7 cellular contexts compared by ENCODE assay signal in the genomic region with DNA sequence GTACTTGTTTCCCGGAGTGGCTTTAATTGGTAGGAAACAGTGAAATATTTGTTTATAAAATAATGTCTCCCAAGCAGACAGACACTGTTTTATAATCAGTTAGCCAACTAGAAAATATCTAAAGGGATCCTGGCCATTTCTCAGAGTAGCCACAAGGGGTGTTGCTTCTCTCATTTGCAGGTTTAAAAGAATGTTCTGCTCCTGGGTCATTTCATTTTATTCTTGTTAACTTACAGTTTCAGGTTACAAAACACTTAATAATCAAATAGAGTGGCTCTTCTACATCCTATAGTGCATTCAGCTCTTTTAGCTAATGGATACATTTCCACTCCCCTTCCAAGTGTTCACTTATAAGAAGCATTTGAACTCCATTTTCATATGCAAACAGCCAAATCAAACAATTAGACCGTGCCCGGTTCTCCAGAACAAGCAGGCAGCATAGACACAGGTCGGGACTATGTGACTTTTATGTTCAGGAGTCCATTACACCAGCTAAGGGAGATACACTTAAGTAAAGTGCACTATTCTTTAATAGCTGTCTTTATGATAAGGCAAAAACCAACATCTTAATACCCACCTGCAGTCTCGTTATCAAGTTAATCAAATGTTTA.
DNase-seq lines count a peak whose midpoint lies in the region; ATAC-seq and TF ChIP-seq lines count a peak whose summit lies in the region.

No MANE protein-coding gene starts in this region.

- no peaks in the 10 kb centered on the region for H4K20me1 ChIP-seq in GM23248 (ENCODE audit: insufficient read depth)

- no peaks in the 10 kb centered on the region for H3K36me3 Mint-ChIP-seq in endodermal cell (ENCODE audit: low read depth)
- H3K36me3 Mint-ChIP-seq in activated CD8-positive, alpha-beta T cell treated with anti-CD3 and anti-CD28 coated beads for 36 hours (ENCODE audit: low read depth), result no peaks in the 10 kb centered on the region

- CTCF ChIA-PET in activated CD8-positive, alpha-beta T cell treated with anti-CD3 and anti-CD28 coated beads for 36 hours (lab: Charles Lee), result interaction anchor here (0.9 to 1.3 kb wide), 2 partner anchors 9 to 13 kb away, joined by 3 to 4 read pairs; no protein-coding TSS in a partner anchor

- H3K4me2 ChIP-seq in GM23248 (ENCODE audit: unreplicated experiment), result no peak overlapping the region

- H3K9me3 Mint-ChIP-seq in endodermal cell, result peaks cover 7% of the 10 kb centered on the region
- no peaks in the 10 kb centered on the region for H3K9me3 Mint-ChIP-seq in activated CD8-positive, alpha-beta T cell treated with anti-CD3 and anti-CD28 coated beads for 36 hours

- no peak for TF ChIP-seq EP300 in stomach (IDR thresholded peaks at IDR 0.05)

- H3K4me1 Mint-ChIP-seq in endodermal cell, result peaks cover 31% of the 10 kb centered on the region
- H3K4me1 Mint-ChIP-seq in activated CD8-positive, alpha-beta T cell treated with anti-CD3 and anti-CD28 coated beads for 36 hours (ENCODE audit: low read depth), result no peaks in the 10 kb centered on the region

- no peaks in the 10 kb centered on the region for H3K9me3 ChIP-seq in GM23248 (ENCODE audit: low read depth)
- H3K9me3 ChIP-seq in endodermal cell (ENCODE audit: control insufficient read depth, low read length), result peaks cover 7% of the 10 kb centered on the region
- H3K9me3 ChIP-seq in stomach, result no peaks in the 10 kb centered on the region

- TF ChIP-seq CTCF in endodermal cell (conservative IDR thresholded peaks at IDR 0.05), result peak; percentile 78
- TF ChIP-seq CTCF in stomach (IDR thresholded peaks at IDR 0.05), result peak in 4 of 7 experiments; percentile 18 to 38 (median 30)
- no peak for TF ChIP-seq CTCF in activated CD8-positive, alpha-beta T cell treated with anti-CD3 and anti-CD28 coated beads for 36 hours (IDR thresholded peaks at IDR 0.05)

- H3K9me2 ChIP-seq in GM23248 (ENCODE audit: insufficient read depth), result no peaks in the 10 kb centered on the region

- H3K4me3 ChIP-seq in GM23248 (no peak overlapping the region), endodermal cell (ENCODE audit: low read length) (no peak overlapping the region), stomach (no peak overlapping the region)

- TF ChIP-seq POLR2A in stomach (IDR thresholded peaks at IDR 0.05), result no peak

- H3F3A ChIP-seq in GM23248 (ENCODE audit: insufficient read depth), result peaks cover 1% of the 10 kb centered on the region; the same call in 1 of the 2 replicates

- WGBS in GM23248 (ENCODE audit: low coverage in 1 of 2, low lambda C conversion rate in 2 of 2, missing lambda C conversion rate in 2 of 2), 2 experiments, result 70 to 72% methylated on average over 5 of the region's 5 CpGs
- 91 to 92% methylated on average over 2 to 4 of the region's 5 CpGs for WGBS in endodermal cell (ENCODE audit: insufficient coverage in 1 of 2, insufficient read length in 1 of 2), 2 experiments
- WGBS in stomach, 5 donors, result 27 to 48% (median 38%) methylated on average over 5 of the region's 5 CpGs

- no peak overlapping the region for H3K27ac Mint-ChIP-seq in endodermal cell
- H3K27ac Mint-ChIP-seq in activated CD8-positive, alpha-beta T cell treated with anti-CD3 and anti-CD28 coated beads for 36 hours, result no peak overlapping the region

- H3K27me3 Mint-ChIP-seq in endodermal cell (ENCODE audit: insufficient read depth), result peaks cover 13% of the 10 kb centered on the region
- peaks cover 8% of the 10 kb centered on the region for H3K27me3 Mint-ChIP-seq in activated CD8-positive, alpha-beta T cell treated with anti-CD3 and anti-CD28 coated beads for 36 hours

- H3K4me3 Mint-ChIP-seq in endodermal cell, result no peak overlapping the region
- H3K4me3 Mint-ChIP-seq in activated CD8-positive, alpha-beta T cell treated with anti-CD3 and anti-CD28 coated beads for 36 hours, result no peak overlapping the region

- H3K36me3 ChIP-seq in GM23248 (ENCODE audit: low read depth) (no peaks in the 10 kb centered on the region), endodermal cell (ENCODE audit: control insufficient read depth, insufficient read depth, low read length) (no peaks in the 10 kb centered on the region), stomach (no peaks in the 10 kb centered on the region)

- H3K9ac ChIP-seq in GM23248 (no peak overlapping the region), endodermal cell (ENCODE audit: extremely low read depth, low read length, poor library complexity, severe bottlenecking) (no peak overlapping the region)

- no peak for ATAC-seq in activated CD8-positive, alpha-beta T cell treated with anti-CD3 and anti-CD28 coated beads for 36 hours

- in situ Hi-C loops in GM23248 (cut with MboI), result no loop called here

- POLR2A ChIA-PET in activated CD8-positive, alpha-beta T cell treated with anti-CD3 and anti-CD28 coated beads for 36 hours (lab: Charles Lee), result no interaction called here

- intact Hi-C loops in stomach (cut with DNase I; ENCODE audit: low total_unique reads), result no loop called here
- intact Hi-C loops in activated CD8-positive, alpha-beta T cell treated with anti-CD3 and anti-CD28 coated beads for 36 hours (cut with micrococcal nuclease), result no loop called here

- H3K4me1 ChIP-seq in GM23248 (ENCODE audit: insufficient read depth) (peaks cover 16% of the 10 kb centered on the region), endodermal cell (ENCODE audit: control insufficient read depth, insufficient read depth, low read length) (peaks cover 5% of the 10 kb centered on the region), stomach (peaks cover 4 to 18% (median 6%) of the 10 kb centered on the region in 4 donors)

- no peak overlapping the region for H2AFZ ChIP-seq in GM23248

- no peaks in the 10 kb centered on the region for H3K27me3 ChIP-seq in GM23248 (replicated peaks; ENCODE audit: insufficient read depth)
- no peaks in the 10 kb centered on the region for H3K27me3 ChIP-seq in endodermal cell (ENCODE audit: control insufficient read depth, insufficient read depth, low read length, poor library complexity, severe bottlenecking)
- no peaks in the 10 kb centered on the region for H3K27me3 ChIP-seq in stomach

- DNase-seq in GM23248 (peak; percentile 53), NCI-H69 (lab: John Stamatoyannopoulos, UW) (peak; percentile 81), endodermal cell (no peak), stomach (no peak), middle frontal gyrus (ENCODE audit: extremely low spot score, low spot score) (no peak)
- DNase-seq in activated T-cell treated with anti-CD3 and anti-CD28 coated beads, Interleukin-2, amount 50 U/mL, for 1 hour, result no peak
- DNase-seq in activated CD8-positive, alpha-beta T cell treated with anti-CD3 and anti-CD28 coated beads for 36 hours, result no peak

- H3K27ac ChIP-seq in GM23248, result no peak overlapping the region
- no peak overlapping the region for H3K27ac ChIP-seq in endodermal cell (ENCODE audit: low read depth, low read length)
- no peak overlapping the region for H3K27ac ChIP-seq in stomach

- H3K79me2 ChIP-seq in GM23248 (ENCODE audit: insufficient read depth), result no peaks in the 10 kb centered on the region

Comparison
In these comparisons a context has a peak if more than half of its experiments do, and no peak if none do; other contexts are left out.
1. DNase-seq: peak in GM23248 (single experiment) and NCI-H69 (single experiment); none in endodermal cell (single experiment), stomach (single experiment), activated T-cell treated with anti-CD3 and anti-CD28 coated beads, Interleukin-2, amount 50 U/mL, for 1 hour (single experiment), middle frontal gyrus (single experiment) and activated CD8-positive, alpha-beta T cell treated with anti-CD3 and anti-CD28 coated beads for 36 hours (single experiment).